23 cellular contexts compared by ENCODE assay signal in the genomic region with DNA sequence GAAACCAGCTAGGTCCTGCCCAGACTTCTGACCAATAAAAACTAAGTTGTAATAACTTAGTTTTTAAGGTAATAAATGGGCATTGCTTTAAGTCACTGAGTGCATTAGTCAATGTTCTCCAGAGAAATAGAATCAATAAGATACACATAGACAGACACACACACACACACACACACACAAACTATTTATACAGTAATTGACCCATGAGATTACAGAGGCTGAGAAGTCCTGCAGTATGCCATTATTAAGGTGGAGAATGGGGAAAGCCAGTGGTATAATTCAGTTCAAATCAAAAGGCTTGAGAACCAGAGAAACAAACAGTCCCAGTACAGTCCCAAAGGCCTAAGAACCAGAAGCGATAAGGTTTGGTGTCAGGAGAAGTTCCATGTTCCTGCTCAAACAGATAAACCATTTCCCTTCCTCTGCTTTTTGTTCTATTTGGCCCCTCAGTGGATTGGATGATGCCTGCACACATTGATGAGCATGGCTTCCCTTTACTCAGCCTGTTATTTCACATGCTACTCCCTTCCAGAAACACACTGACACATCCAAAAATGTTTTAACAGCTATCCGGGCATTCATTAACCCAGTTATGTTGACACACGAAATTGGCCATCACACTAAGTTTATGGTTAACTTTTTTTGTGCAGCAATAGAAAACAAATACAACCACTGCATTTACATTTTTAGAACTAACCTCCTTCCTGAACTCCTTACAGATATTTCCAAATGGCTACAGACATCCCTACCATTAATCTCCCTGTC.
"Had no signal": no experiment of that assay in that cellular context is flagged by ENCODE, and none has a peak within 500 bp of the region (broad histone marks: within the 10 kb centered on the region; RNA-seq: fewer than 3 reads in every experiment).

No MANE protein-coding gene starts in this region.

- ATAC-seq: activated CD4-positive, alpha-beta T cell treated with anti-CD3 and anti-CD28 coated beads for 36 hours; activated T-cell treated with anti-CD3 and anti-CD28 coated beads, Interleukin-2, amount 50 U/mL, for 4 hours; heart left ventricle; naive thymus-derived CD4-positive, alpha-beta T cell; T-cell had no signal

- DNase-seq: activated B cell treated with CpG ODN at 0.5 μM for 24 hours; activated CD4-positive, alpha-beta T cell treated with anti-CD3 and anti-CD28 coated beads for 36 hours; activated CD4-positive, alpha-beta T cell treated with anti-CD3 and anti-CD28 coated beads, Interleukin-2, amount 50 U/mL, for 48 hours; activated CD8-positive, alpha-beta memory T cell treated with anti-CD3 and anti-CD28 coated beads, Interleukin-2, amount 50 U/mL, for 48 hours; activated naive CD4-positive, alpha-beta T cell treated with anti-CD3 and anti-CD28 coated beads for 36 hours; activated naive CD8-positive, alpha-beta T cell treated with anti-CD3 and anti-CD28 coated beads, Interleukin-2, amount 10 ng/mL, durations not matched to agents 7 days and 5 days; activated T-cell treated with anti-CD3 and anti-CD28 coated beads, Interleukin-2, amount 50 U/mL, for 4 hours; amniotic stem cell; endodermal cell; heart left ventricle; left ventricle myocardium inferior; mesendoderm; naive thymus-derived CD4-positive, alpha-beta T cell; spleen; stimulated activated CD4-positive, alpha-beta T cell treated with anti-CD3 and anti-CD28 coated beads, Interleukin-4, amount 100 ng/mL, for 1 hour; stimulated activated naive CD4-positive, alpha-beta T cell; T-cell; testis had no signal

- H3K4me3 Mint-ChIP-seq: activated B cell treated with CpG ODN at 0.5 μM for 24 hours; activated CD4-positive, alpha-beta T cell treated with anti-CD3 and anti-CD28 coated beads for 36 hours; activated naive CD4-positive, alpha-beta T cell treated with anti-CD3 and anti-CD28 coated beads for 36 hours; activated naive CD8-positive, alpha-beta T cell treated with anti-CD3 and anti-CD28 coated beads, Interleukin-2, amount 10 ng/mL, durations not matched to agents 7 days and 5 days; activated T-cell treated with anti-CD3 and anti-CD28 coated beads, Interleukin-2, amount 50 U/mL, for 4 hours; endodermal cell; naive thymus-derived CD4-positive, alpha-beta T cell; T-cell; T-helper 2 cell treated with Interferon-gamma antibody and Interleukin-4, amounts not matched to agents 5 μg/mL and 100 μg/mL, for 36 hours; type B pancreatic cell had no signal

- H3K27me3 ChIP-seq: heart left ventricle, spleen, testis, vagina had no signal

- H3K4me1 Mint-ChIP-seq: activated B cell treated with CpG ODN at 0.5 μM for 24 hours; activated CD4-positive, alpha-beta T cell treated with anti-CD3 and anti-CD28 coated beads for 36 hours; activated naive CD8-positive, alpha-beta T cell treated with anti-CD3 and anti-CD28 coated beads, Interleukin-2, amount 10 ng/mL, durations not matched to agents 7 days and 5 days; naive thymus-derived CD4-positive, alpha-beta T cell; T-cell had no signal

- H3K9me3 ChIP-seq: left ventricle myocardium inferior, prostate gland, testis, vagina had no signal

- H3K4me1 ChIP-seq: heart left ventricle, left ventricle myocardium inferior, prostate gland, spleen, testis, vagina had no signal

- H3K36me3 Mint-ChIP-seq: activated naive CD8-positive, alpha-beta T cell treated with anti-CD3 and anti-CD28 coated beads, Interleukin-2, amount 10 ng/mL, durations not matched to agents 7 days and 5 days; naive thymus-derived CD4-positive, alpha-beta T cell; T-cell; type B pancreatic cell had no signal

- H3K4me3 ChIP-seq: coronary artery, heart left ventricle, left ventricle myocardium inferior, prostate gland, spleen, testis, vagina had no signal

- H3K9me3 Mint-ChIP-seq: endodermal cell, type B pancreatic cell had no signal

- H3K27ac Mint-ChIP-seq: activated B cell treated with CpG ODN at 0.5 μM for 24 hours; activated CD4-positive, alpha-beta T cell treated with anti-CD3 and anti-CD28 coated beads for 36 hours; activated naive CD4-positive, alpha-beta T cell treated with anti-CD3 and anti-CD28 coated beads for 36 hours; activated naive CD8-positive, alpha-beta T cell treated with anti-CD3 and anti-CD28 coated beads, Interleukin-2, amount 10 ng/mL, durations not matched to agents 7 days and 5 days; endodermal cell; naive thymus-derived CD4-positive, alpha-beta T cell; T-cell; T-helper 2 cell treated with Interferon-gamma antibody and Interleukin-4, amounts not matched to agents 5 μg/mL and 100 μg/mL, for 36 hours; type B pancreatic cell had no signal

- H3K36me3 ChIP-seq: heart left ventricle, left ventricle myocardium inferior, prostate gland, spleen, vagina had no signal

- H3K27ac ChIP-seq: coronary artery, heart left ventricle, left ventricle myocardium inferior, prostate gland, spleen, testis, vagina had no signal

- H3K27me3 Mint-ChIP-seq: activated B cell treated with CpG ODN at 0.5 μM for 24 hours; activated CD4-positive, alpha-beta T cell treated with anti-CD3 and anti-CD28 coated beads for 36 hours; activated naive CD8-positive, alpha-beta T cell treated with anti-CD3 and anti-CD28 coated beads, Interleukin-2, amount 10 ng/mL, durations not matched to agents 7 days and 5 days; naive thymus-derived CD4-positive, alpha-beta T cell; T-cell; type B pancreatic cell had no signal
